11 cellular contexts compared by ENCODE assay signal in the genomic region with DNA sequence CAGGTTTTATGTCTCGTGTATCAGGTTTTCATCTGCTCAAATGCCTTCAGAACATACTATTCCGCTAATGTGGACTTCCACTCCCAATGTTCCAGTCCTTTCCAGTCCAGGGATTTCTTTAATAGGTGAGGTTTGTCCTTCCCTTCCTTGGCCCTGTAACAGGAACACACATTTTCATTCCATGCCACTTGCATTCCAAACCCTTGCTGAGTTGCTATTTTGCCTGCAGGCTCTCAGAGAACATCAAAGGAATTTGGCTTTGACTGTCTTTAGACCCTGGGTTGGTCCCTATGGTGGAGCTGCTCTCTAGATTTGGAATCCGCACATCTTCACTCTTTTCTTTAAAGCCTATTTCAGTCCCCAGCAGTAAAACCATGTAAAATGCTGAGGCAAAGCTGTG. TPM values are rescaled to one million over a fixed set of nuclear protein-coding genes. Genes with fewer than 3 reads are reported as not detected.
DNase-seq lines count a peak whose midpoint lies in the region; ATAC-seq and TF ChIP-seq lines count a peak whose summit lies in the region.
"Had no signal": no experiment of that assay in that cellular context is flagged by ENCODE, and none has a peak within 500 bp of the region (broad histone marks: within the 10 kb centered on the region; RNA-seq: fewer than 3 reads in every experiment).

No MANE protein-coding gene starts in this region.

- in situ Hi-C loops in astrocyte of the spinal cord (cut with HindIII; ENCODE audit: low sequenced_read_pairs) = no loop called here

- no peak for TF ChIP-seq CTCF in cardiac muscle cell (IDR thresholded peaks at IDR 0.05; ENCODE audit: low read depth, low read length)
- TF ChIP-seq CTCF in astrocyte of the spinal cord (IDR thresholded peaks at IDR 0.05; ENCODE audit: low read depth, low read length) = no peak
- TF ChIP-seq CTCF in upper lobe of right lung (IDR thresholded peaks at IDR 0.05) = no peak
- TF ChIP-seq CTCF in BE2C (IDR thresholded peaks at IDR 0.05; ENCODE audit: low read depth, low read length) = no peak

- H3K4me1 ChIP-seq in cardiac muscle cell (ENCODE audit: low read depth) (no peaks in the 10 kb centered on the region), upper lobe of right lung (no peaks in the 10 kb centered on the region), BE2C (peaks cover 31% of the 10 kb centered on the region)

- ATAC-seq in Right ventricle myocardium inferior (no peak), upper lobe of right lung (no peak), GM18502 (IDR thresholded peaks at IDR 0.05; ENCODE audit: poor library complexity, unreplicated experiment) (no peak)

- intact Hi-C loops in Right ventricle myocardium inferior (cut with DNase I) = no loop called here
- intact Hi-C loops in upper lobe of right lung (cut with DNase I) = no loop called here

- peaks cover 57% of the 10 kb centered on the region for H3K27me3 ChIP-seq in cardiac muscle cell
- peaks cover 7% of the 10 kb centered on the region for H3K27me3 ChIP-seq in upper lobe of right lung
- H3K27me3 ChIP-seq in BE2C = no peaks in the 10 kb centered on the region

- H3K4me3 ChIP-seq in cardiac muscle cell = no peak overlapping the region
- H3K4me3 ChIP-seq in astrocyte of the spinal cord (ENCODE audit: low read depth, low read length) = peak overlapping the region; percentile 40
- peak overlapping the region; percentile 44 for H3K4me3 ChIP-seq in upper lobe of right lung
- no peak overlapping the region for H3K4me3 ChIP-seq in BE2C (ENCODE audit: low read depth, low read length)

- H3K27ac ChIP-seq in cardiac muscle cell (no peak overlapping the region), upper lobe of right lung (peak overlapping the region; percentile 80)

- peak; percentile 18 to 26 for DNase-seq in cardiac muscle cell (ENCODE audit: low read depth in 1 of 2, low spot score in 1 of 2)
- no peak for DNase-seq in Right ventricle myocardium inferior (ENCODE audit: missing footprints)
- no peak for DNase-seq in astrocyte of the spinal cord (ENCODE audit: low read depth, low spot score)
- DNase-seq in left kidney (ENCODE audit: low read depth, low spot score) = peak; percentile 22
- no peak for DNase-seq in upper lobe of right lung
- no peak for DNase-seq in activated CD4-positive, CD25-positive, alpha-beta regulatory T cell (lab: John Stamatoyannopoulos, UW)
- DNase-seq in BE2C = no peak
- DNase-seq: activated naive CD4-positive, alpha-beta T cell treated with anti-CD3 and anti-CD28 coated beads, Interleukin-2, amount 10 ng/mL, durations not matched to agents 7 days and 5 days; KG1; naive thymus-derived CD4-positive, alpha-beta T cell had no signal

- no peaks in the 10 kb centered on the region for H3K9me3 ChIP-seq in cardiac muscle cell (ENCODE audit: low read depth)
- no peaks in the 10 kb centered on the region for H3K9me3 ChIP-seq in upper lobe of right lung
- no peaks in the 10 kb centered on the region; the same call in 1 of the 2 replicates for H3K9me3 ChIP-seq in BE2C

- H3K36me3 ChIP-seq in cardiac muscle cell (no peaks in the 10 kb centered on the region), upper lobe of right lung (no peaks in the 10 kb centered on the region), BE2C (no peaks in the 10 kb centered on the region)

RNA-seq across cellular contexts. Expression of a gene that starts 12.3 kb away (rescaled TPM):
- total RNA-seq in cardiac muscle cell = 17.1 and 28.9 TPM in 2 replicates
- 15.3 and 22.8 TPM in 2 replicates for polyA plus RNA-seq in cardiac muscle cell
- 3.5 TPM for total RNA-seq in Right ventricle myocardium inferior
- 202 TPM for total RNA-seq in upper lobe of right lung
- polyA plus RNA-seq in BE2C (2012; ENCODE audit: insufficient read depth, insufficient read length, low read depth) = 67.4 TPM

Comparison
In these comparisons a context has a peak if more than half of its experiments do, and no peak if none do; other contexts are left out.
1. DNase-seq: peak in cardiac muscle cell (2 of 2) and left kidney (single experiment); none in Right ventricle myocardium inferior (single experiment), astrocyte of the spinal cord (single experiment), upper lobe of right lung (single experiment), activated CD4-positive, CD25-positive, alpha-beta regulatory T cell (0 of 4) and BE2C (single experiment).
2. H3K4me3 ChIP-seq: peak in astrocyte of the spinal cord (single experiment) and upper lobe of right lung (single experiment); none in cardiac muscle cell (single experiment) and BE2C (single experiment).